8 cellular contexts compared by ENCODE assay signal in genomic region chr19:44752816-44753618, GRCh38.
DNase-seq lines count a peak whose midpoint lies in the region; ATAC-seq, FAIRE-seq and TF ChIP-seq lines count a peak whose summit lies in the region.

No MANE protein-coding gene starts in this region.

- H3K4me1 ChIP-seq in BLaER1: peaks cover 82% of the 10 kb centered on the region

- no peaks in the 10 kb centered on the region for H3K27me3 Mint-ChIP-seq in activated T-cell treated with anti-CD3 and anti-CD28 coated beads, Interleukin-2, amount 50 U/mL, for 24 hours
- H3K27me3 Mint-ChIP-seq in nephron progenitor cell (ENCODE audit: low read depth, poor library complexity): peaks cover 96% of the 10 kb centered on the region

- H3K9ac ChIP-seq in BLaER1: peak overlapping the region; percentile 32

- peak; percentile 98 for FAIRE-seq in GM19239 (lab: Jason Lieb, UNC)

- peaks cover 28% of the 10 kb centered on the region for H3K36me3 ChIP-seq in BLaER1

- peak overlapping the region; percentile 98 for H3K27ac Mint-ChIP-seq in activated T-cell treated with anti-CD3 and anti-CD28 coated beads, Interleukin-2, amount 50 U/mL, for 24 hours
- H3K27ac Mint-ChIP-seq in nephron progenitor cell: no peak overlapping the region

- H3K4me2 ChIP-seq in BLaER1: peak overlapping the region; percentile 99

- peaks cover 18% of the 10 kb centered on the region; the same call in 1 of the 2 replicates for H4K20me1 ChIP-seq in BLaER1

- H3K27ac ChIP-seq in BLaER1: peak overlapping the region; percentile 90

- peaks cover 60% of the 10 kb centered on the region for H3K4me1 Mint-ChIP-seq in activated T-cell treated with anti-CD3 and anti-CD28 coated beads, Interleukin-2, amount 50 U/mL, for 24 hours (ENCODE audit: low read depth)
- H3K4me1 Mint-ChIP-seq in nephron progenitor cell: peaks cover 41% of the 10 kb centered on the region

- H3K27me3 ChIP-seq in BLaER1: no peaks in the 10 kb centered on the region

- ATAC-seq in HG03432 (IDR thresholded peaks at IDR 0.05; ENCODE audit: unreplicated experiment): peak; percentile 69
- peak; percentile 88 for ATAC-seq in stimulated activated naive CD8-positive, alpha-beta T cell treated with anti-CD3 and anti-CD28 coated beads, Interleukin-15, Interleukin-2, amounts not matched to agents 100 U/mL and 50 U/mL, for 24 hours

- peak overlapping the region; percentile 93 for H3K4me3 Mint-ChIP-seq in activated T-cell treated with anti-CD3 and anti-CD28 coated beads, Interleukin-2, amount 50 U/mL, for 24 hours
- H3K4me3 Mint-ChIP-seq in nephron progenitor cell: peak overlapping the region; percentile 62

- no peaks in the 10 kb centered on the region for H3K9me3 ChIP-seq in BLaER1

- H3K9me3 Mint-ChIP-seq in activated T-cell treated with anti-CD3 and anti-CD28 coated beads, Interleukin-2, amount 50 U/mL, for 24 hours: no peaks in the 10 kb centered on the region
- H3K9me3 Mint-ChIP-seq in nephron progenitor cell: no peaks in the 10 kb centered on the region

- no peak for TF ChIP-seq CTCF in nephron progenitor cell (IDR thresholded peaks at IDR 0.05)

- H3K4me3 ChIP-seq in BLaER1: peak overlapping the region; percentile 46

- DNase-seq in GM19239 (ENCODE audit: insufficient read length, low spot score) (peak; percentile 96), OCI-M1 (lab: John Stamatoyannopoulos, UW) (peak; percentile 99), fibroblast of peridontal ligament (ENCODE audit: extremely low read depth) (peak; percentile 96), nephron progenitor cell (peak; percentile 70)
- peak; percentile 93 for DNase-seq in activated T-cell treated with anti-CD3 and anti-CD28 coated beads, Interleukin-2, amount 50 U/mL, for 24 hours
- peak; percentile 96 for DNase-seq in stimulated activated naive CD8-positive, alpha-beta T cell treated with anti-CD3 and anti-CD28 coated beads, Interleukin-15, Interleukin-2, amounts not matched to agents 100 U/mL and 50 U/mL, for 24 hours

- H3K36me3 Mint-ChIP-seq in activated T-cell treated with anti-CD3 and anti-CD28 coated beads, Interleukin-2, amount 50 U/mL, for 24 hours (ENCODE audit: low read depth): peaks cover 89% of the 10 kb centered on the region
- no peaks in the 10 kb centered on the region for H3K36me3 Mint-ChIP-seq in nephron progenitor cell (ENCODE audit: low read depth)

Comparison
In these comparisons a context has a peak if more than half of its experiments do, and no peak if none do; other contexts are left out.
1. Peak in every context shown above with its lines: DNase-seq, ATAC-seq, H3K4me3 ChIP-seq and H3K27ac ChIP-seq.